ENCODE assay signal across 11 cellular contexts in the genomic region with DNA sequence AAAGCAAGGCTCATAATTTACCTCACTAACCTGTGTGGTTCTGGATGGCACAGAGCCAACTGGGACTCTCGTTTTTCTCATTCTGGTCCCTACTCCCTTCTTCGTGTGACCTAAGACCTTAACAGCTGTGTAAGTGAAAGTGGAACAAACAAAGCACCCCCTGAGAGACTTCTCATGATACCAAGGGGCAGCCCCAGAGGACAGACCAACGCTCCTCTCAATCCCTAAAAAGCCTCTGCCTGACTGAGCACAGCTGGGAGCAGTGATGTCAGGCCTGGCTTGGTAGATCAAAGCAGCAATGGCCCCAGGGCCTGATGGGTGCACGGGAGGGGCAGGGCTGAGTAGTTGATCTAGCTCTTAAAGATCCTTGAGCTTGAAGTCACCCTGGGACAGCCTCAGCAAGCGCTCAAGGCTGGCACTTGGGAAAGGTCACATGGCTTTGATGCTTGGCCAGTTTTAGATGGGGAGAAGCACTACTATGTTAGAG. TPM values are rescaled to one million over a fixed set of nuclear protein-coding genes. Genes with fewer than 3 reads are reported as not detected.
DNase-seq lines count a peak whose midpoint lies in the region; ATAC-seq and TF ChIP-seq lines count a peak whose summit lies in the region.
"Had no signal": no experiment of that assay in that cellular context is flagged by ENCODE, and none has a peak within 500 bp of the region (broad histone marks: within the 10 kb centered on the region; RNA-seq: fewer than 3 reads in every experiment).

No MANE protein-coding gene starts in this region.

- ATAC-seq in GM19438 (IDR thresholded peaks at IDR 0.05; ENCODE audit: low read depth, unreplicated experiment) (peak; percentile 62), HG03342 (IDR thresholded peaks at IDR 0.05; ENCODE audit: unreplicated experiment) (peak; percentile 80), GM18520 (IDR thresholded peaks at IDR 0.05; ENCODE audit: unreplicated experiment) (no peak)

- intact Hi-C loops in prostate gland (cut with DNase I), result no loop called here

- DNase-seq in EH (ENCODE audit: low read depth) (peak; percentile 65), coronary artery (ENCODE audit: low spot score) (peak; percentile 65), prostate gland (ENCODE audit: low spot score) (no peak), SK-N-DZ (ENCODE audit: low spot score) (no peak)
- no peak for DNase-seq in stimulated activated CD4-positive, alpha-beta T cell treated with anti-CD3 and anti-CD28 coated beads, Interleukin-15, amount 100 ng/mL, for 24 hours
- DNase-seq: midbrain; stimulated activated CD4-positive, alpha-beta T cell treated with anti-CD3 and anti-CD28 coated beads, Interleukin-1b, Interleukin-23, amount 100 ng/mL, for 48 hours had no signal

- 90% methylated on average over 5 of the region's 5 CpGs for WGBS in prostate gland

- no peaks in the 10 kb centered on the region for H3K4me1 ChIP-seq in prostate gland (replicated peaks)

- TF ChIP-seq POLR2A in prostate gland (IDR thresholded peaks at IDR 0.05), result no peak

- no peak for TF ChIP-seq CTCF in coronary artery (IDR thresholded peaks at IDR 0.05)
- TF ChIP-seq CTCF in prostate gland (IDR thresholded peaks at IDR 0.05), result no peak

- H3K27me3 ChIP-seq in prostate gland (replicated peaks; ENCODE audit: insufficient read depth), result no peaks in the 10 kb centered on the region

- no peak overlapping the region for H3K4me3 ChIP-seq in coronary artery
- H3K4me3 ChIP-seq in prostate gland, result no peak overlapping the region

- H3K9me3 ChIP-seq in prostate gland, result no peaks in the 10 kb centered on the region

- H3K36me3 ChIP-seq in prostate gland, result no peaks in the 10 kb centered on the region

- no peak overlapping the region for H3K27ac ChIP-seq in coronary artery
- H3K27ac ChIP-seq in prostate gland, result no peak overlapping the region
- H3K27ac ChIP-seq: VCaP had no signal

RNA-seq across cellular contexts. Expression of a gene that starts 16.2 kb away (rescaled TPM):
- 100 to 1,000 TPM in 1 of 2 donors, 10 to 100 TPM in 1; 39.6 to 157 TPM for total RNA-seq in prostate gland
- polyA plus RNA-seq in SK-N-DZ (2014; cell fraction: cytosol; rRNA removed), result 0.56 and 0.81 TPM in 2 replicates
- polyA plus RNA-seq in SK-N-DZ (2014; cell fraction: nucleus; rRNA removed), result 0.08 and 0.23 TPM in 2 replicates

Comparison
In these comparisons a context has a peak if more than half of its experiments do, and no peak if none do; other contexts are left out.
1. DNase-seq: peak in EH (single experiment) and coronary artery (single experiment); none in prostate gland (single experiment), stimulated activated CD4-positive, alpha-beta T cell treated with anti-CD3 and anti-CD28 coated beads, Interleukin-15, amount 100 ng/mL, for 24 hours (single experiment) and SK-N-DZ (single experiment).